In genomic region chr16:88308441-88309173, GRCh38 we compare ENCODE assay signal across 20 cellular contexts.
"Had no signal": no experiment of that assay in that cellular context is flagged by ENCODE, and none has a peak within 500 bp of the region (broad histone marks: within the 10 kb centered on the region; RNA-seq: fewer than 3 reads in every experiment).

No MANE protein-coding gene starts in this region.

- H3K27ac Mint-ChIP-seq: activated CD4-positive, alpha-beta memory T cell treated with anti-CD3 and anti-CD28 coated beads, Interleukin-2, amount 10 ng/mL, durations not matched to agents 7 days and 5 days; activated CD4-positive, alpha-beta T cell treated with anti-CD3 and anti-CD28 coated beads for 36 hours; activated naive CD4-positive, alpha-beta T cell treated with anti-CD3 and anti-CD28 coated beads, Interleukin-2, amount 50 U/mL, for 72 hours; dendritic cell treated with granulocyte-macrophage colony-stimulating factor and Interleukin-4, amounts not matched to agents 40 ng/mL and 50 ng/mL, for 4 days; mesothelial cell of epicardium; stimulated activated naive CD8-positive, alpha-beta T cell treated with anti-CD3 and anti-CD28 coated beads, Interleukin-15, amount 100 ng/mL, for 72 hours; T-helper 17 cell had no signal

- H3K4me1 Mint-ChIP-seq: activated CD4-positive, alpha-beta memory T cell treated with anti-CD3 and anti-CD28 coated beads, Interleukin-2, amount 10 ng/mL, durations not matched to agents 7 days and 5 days; activated CD4-positive, alpha-beta T cell treated with anti-CD3 and anti-CD28 coated beads for 36 hours; stimulated activated naive CD8-positive, alpha-beta T cell treated with anti-CD3 and anti-CD28 coated beads, Interleukin-15, amount 100 ng/mL, for 72 hours; T-helper 17 cell had no signal

- H3K4me3 Mint-ChIP-seq: activated CD4-positive, alpha-beta memory T cell treated with anti-CD3 and anti-CD28 coated beads, Interleukin-2, amount 10 ng/mL, durations not matched to agents 7 days and 5 days; activated CD4-positive, alpha-beta T cell treated with anti-CD3 and anti-CD28 coated beads for 36 hours; dendritic cell treated with granulocyte-macrophage colony-stimulating factor and Interleukin-4, amounts not matched to agents 40 ng/mL and 50 ng/mL, for 4 days; mesothelial cell of epicardium; naive B cell; stimulated activated naive CD8-positive, alpha-beta T cell treated with anti-CD3 and anti-CD28 coated beads, Interleukin-15, amount 100 ng/mL, for 72 hours; T-helper 17 cell had no signal

- H3K4me1 ChIP-seq: body of pancreas had no signal

- H3K4me3 ChIP-seq: body of pancreas, lower lobe of right lung, spleen, upper lobe of right lung had no signal

- ATAC-seq: activated CD4-positive, alpha-beta T cell treated with anti-CD3 and anti-CD28 coated beads for 36 hours; activated naive CD4-positive, alpha-beta T cell treated with anti-CD3 and anti-CD28 coated beads, Interleukin-2, amount 50 U/mL, for 72 hours; body of pancreas; lower lobe of right lung; right cardiac atrium; stimulated activated naive CD8-positive, alpha-beta T cell treated with anti-CD3 and anti-CD28 coated beads, Interleukin-15, amount 100 ng/mL, for 72 hours; T-helper 17 cell; upper lobe of right lung had no signal

- H3K27ac ChIP-seq: body of pancreas, lower lobe of right lung, neutrophil, spleen, upper lobe of right lung had no signal

- H3K27me3 ChIP-seq: body of pancreas, upper lobe of right lung had no signal

- DNase-seq: activated CD4-positive, alpha-beta memory T cell treated with anti-CD3 and anti-CD28 coated beads, Interleukin-2, amount 10 ng/mL, durations not matched to agents 7 days and 5 days; activated CD4-positive, alpha-beta T cell treated with anti-CD3 and anti-CD28 coated beads for 36 hours; activated effector memory CD4-positive, alpha-beta T cell treated with anti-CD3 and anti-CD28 coated beads, Interleukin-2, amount 50 U/mL, for 16 hours; activated T-cell treated with anti-CD3 and anti-CD28 coated beads, Interleukin-2, amount 50 U/mL, for 48 hours; amniotic stem cell; body of pancreas; effector memory CD4-positive, alpha-beta T cell; foreskin melanocyte; kidney glomerular epithelial cell; lower lobe of right lung; naive B cell; spleen; stimulated activated naive CD8-positive, alpha-beta T cell treated with anti-CD3 and anti-CD28 coated beads, Interleukin-15, amount 100 ng/mL, for 72 hours; T-helper 17 cell; upper lobe of right lung had no signal

- H3K36me3 Mint-ChIP-seq: naive B cell had no signal

- H3K36me3 ChIP-seq: lower lobe of right lung, neutrophil, spleen, upper lobe of right lung had no signal

- H3K9me3 ChIP-seq: lower lobe of right lung, neutrophil had no signal
